In genomic region chr3:42159147-42159546, GRCh38 we compare ENCODE assay signal across 1 cellular context.
TF ChIP-seq lines count a peak whose summit lies in the region.

No MANE protein-coding gene starts in this region.

TF ChIP-seq in K562, 482 proteins besides CTCF, POLR2A, EP300 and RAD21 (continued from another document):
- TF ChIP-seq ATF6 (CRISPR knock-in tag; IDR thresholded peaks at IDR 0.05) (no peak), NFYB (IDR thresholded peaks at IDR 0.05; ENCODE audit: extremely low read depth, insufficient read length) (no peak), MCM7 (IDR thresholded peaks at IDR 0.05) (no peak), ETV1 (tag; conservative IDR thresholded peaks at IDR 0.05; ENCODE audit: low read depth) (no peak), ZFPM2 (CRISPR knock-in tag; IDR thresholded peaks at IDR 0.05) (no peak)
